Comparison of ENCODE assay signal across 8 cellular contexts in genomic region chr3:113948015-113948917, GRCh38. TPM values are rescaled to one million over a fixed set of nuclear protein-coding genes. Genes with fewer than 3 reads are reported as not detected.
A peak's percentile ranks its signal among the peaks of the same experiment; 100 is the strongest.
DNase-seq lines count a peak whose midpoint lies in the region; ATAC-seq and TF ChIP-seq lines count a peak whose summit lies in the region.

No MANE protein-coding gene starts in this region.

- no peak for TF ChIP-seq EP300 in Ishikawa (IDR thresholded peaks at IDR 0.05; ENCODE audit: borderline replicate concordance)

- H3K27me3 ChIP-seq in GM06990 (replicated peaks; ENCODE audit: control insufficient read depth, insufficient read depth, low read length): no peaks in the 10 kb centered on the region; the same call in 1 of the 2 replicates
- no peaks in the 10 kb centered on the region for H3K27me3 ChIP-seq in liver (ENCODE audit: control insufficient read depth in 4 of 4, insufficient read depth in 4 of 4, low read length in 3 of 4)

- ATAC-seq in GM21723 (IDR thresholded peaks at IDR 0.05; ENCODE audit: unreplicated experiment): peak; percentile 51

- TF ChIP-seq RAD21 in Ishikawa (IDR thresholded peaks at IDR 0.05; ENCODE audit: low read depth) (no peak), liver (IDR thresholded peaks at IDR 0.05) (no peak)

- peak overlapping the region in 1 of 2 donors; percentile 39 for H3K9ac ChIP-seq in liver (ENCODE audit: low read depth in 1 of 2, low read length in 2 of 2)

- peak overlapping the region; percentile 59 to 66 for H3K27ac ChIP-seq in liver (ENCODE audit: low read depth in 1 of 2, low read length in 2 of 2)

- H3K4me3 ChIP-seq in GM06990 (replicated peaks; ENCODE audit: low read depth, low read length) (peak overlapping the region; percentile 84), liver (ENCODE audit: low read depth in 1 of 3, low read length in 3 of 3) (peak overlapping the region; percentile 56 to 93 (median 89))

- peak; percentile 57 for DNase-seq in GM06990 (ENCODE audit: extremely low read depth, insufficient read length)
- DNase-seq in T-helper 9 cell: peak; percentile 16
- DNase-seq in cerebellar cortex (ENCODE audit: low spot score): peak; percentile 41
- peak; percentile 13 for DNase-seq in stimulated activated CD8-positive, alpha-beta memory T cell treated with anti-CD3 and anti-CD28 coated beads, Interleukin-2, amount 100 ng/mL, for 48 hours (ENCODE audit: low read depth in 2 of 2)
- no peak for DNase-seq in NCI-H446 treated with DMSO at 0.1 percent for 48 hours (lab: John Stamatoyannopoulos, UW)

- H3K36me3 ChIP-seq in GM06990 (ENCODE audit: control insufficient read depth, insufficient read depth, low read length) (no peaks in the 10 kb centered on the region), liver (ENCODE audit: control insufficient read depth in 4 of 4, insufficient read depth in 3 of 4, low read depth in 1 of 4, low read length in 3 of 4) (peaks cover 0 to 8% (median 3%) of the 10 kb centered on the region in 4 donors)

- WGBS in liver: 2% methylated on average over 64 of the region's 65 CpGs

- H3K9me3 ChIP-seq in liver (ENCODE audit: control insufficient read depth in 4 of 4, low read length in 3 of 4): no peaks in the 10 kb centered on the region

- no peak for TF ChIP-seq CTCF in GM06990 (IDR thresholded peaks at IDR 0.05; ENCODE audit: insufficient read depth, low read length, poor library complexity, severe bottlenecking)
- TF ChIP-seq CTCF in liver (IDR thresholded peaks at IDR 0.05; ENCODE audit: low read depth, low read length, missing input control): no peak

- peaks cover 0 to 13% (median 9%) of the 10 kb centered on the region in 4 donors for H3K4me1 ChIP-seq in liver (ENCODE audit: control insufficient read depth in 4 of 4, insufficient read depth in 4 of 4, low read length in 3 of 4)

TF ChIP-seq in Ishikawa, 13 proteins besides CTCF, POLR2A, EP300 and RAD21:
- peak; percentile 83 for TF ChIP-seq ZBTB7A (IDR thresholded peaks at IDR 0.05; ENCODE audit: low read depth)
- no peak for TF ChIP-seq CREB1 (IDR thresholded peaks at IDR 0.05; ENCODE audit: low read depth)
- TF ChIP-seq NFIC (IDR thresholded peaks at IDR 0.05): 0 out of 2 replicates have a peak, but pooled peaks have one; percentile 9
- no peak for TF ChIP-seq TAF1 (IDR thresholded peaks at IDR 0.05; ENCODE audit: low read depth)
- TF ChIP-seq CEBPB (IDR thresholded peaks at IDR 0.05): no peak
- TF ChIP-seq YY1 (IDR thresholded peaks at IDR 0.05; ENCODE audit: low read depth): peak; percentile 30; the same call in 1 of the 2 replicates
- TF ChIP-seq TEAD4 (IDR thresholded peaks at IDR 0.05): 0 out of 2 replicates have a peak, but pooled peaks have one; percentile 5
- TF ChIP-seq EGR1 (IDR thresholded peaks at IDR 0.05): peak; percentile 93
- TF ChIP-seq MAX (IDR thresholded peaks at IDR 0.05): peak; percentile 25
- no peak for TF ChIP-seq USF1 (IDR thresholded peaks at IDR 0.05)

TF ChIP-seq in liver, 16 proteins besides CTCF, POLR2A, EP300 and RAD21:
- TF ChIP-seq EGR1 (IDR thresholded peaks at IDR 0.05; ENCODE audit: low read depth in 2 of 2): peak; percentile 91 to 93
- TF ChIP-seq HNF4A (conservative IDR thresholded peaks at IDR 0.05): peak in 1 of 2 donors; percentile 24
- TF ChIP-seq NR2F2 (IDR thresholded peaks at IDR 0.05): no peak
- TF ChIP-seq SP1 (IDR thresholded peaks at IDR 0.05): peak; percentile 10
TF ChIP-seq in liver: peak in this region for 3.

RNA-seq across cellular contexts. Expression of gene ZDHHC23, which starts 0.5 kb away (rescaled TPM):
- 10 to 100 TPM in 1 of 2 donors, 1 to 10 TPM in 1; 2.3 to 16.2 TPM for total RNA-seq in liver
- polyA plus RNA-seq in liver: 1 to 10 TPM; 2.5 to 5.7 TPM
